3 cellular contexts compared by ENCODE assay signal in genomic region chr6:125927761-125928160, GRCh38.
TF ChIP-seq lines count a peak whose summit lies in the region.

No MANE protein-coding gene starts in this region.

TF ChIP-seq in liver, 16 proteins besides CTCF, POLR2A, EP300 and RAD21:
- TF ChIP-seq ATF3 (IDR thresholded peaks at IDR 0.05) (no peak), NR2F2 (IDR thresholded peaks at IDR 0.05) (peak; percentile 38)

TF ChIP-seq in HepG2, 621 proteins besides CTCF, POLR2A, EP300 and RAD21:
- TF ChIP-seq, protein P1, sequence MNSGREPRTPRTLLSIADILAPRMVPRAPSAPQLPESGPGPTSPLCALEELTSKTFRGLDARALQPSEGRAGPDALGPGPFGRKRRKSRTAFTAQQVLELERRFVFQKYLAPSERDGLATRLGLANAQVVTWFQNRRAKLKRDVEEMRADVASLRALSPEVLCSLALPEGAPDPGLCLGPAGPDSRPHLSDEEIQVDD (CRISPR knock-in tag; IDR thresholded peaks at IDR 0.05; ENCODE audit: borderline replicate concordance), result no peak
- TF ChIP-seq NFE2L2 (IDR thresholded peaks at IDR 0.05; ENCODE audit: low read length) (no peak), POLR2AphosphoS5 (IDR thresholded peaks at IDR 0.05; ENCODE audit: low read depth, low read length) (no peak), ZNF276 (CRISPR knock-in tag; IDR thresholded peaks at IDR 0.05; ENCODE audit: low read depth) (no peak), DNMT1 (CRISPR knock-in tag; IDR thresholded peaks at IDR 0.05) (no peak)

TF ChIP-seq in GM12878, 131 proteins besides CTCF, POLR2A, EP300 and RAD21:
- TF ChIP-seq EZH2 (IDR thresholded peaks at IDR 0.05; ENCODE audit: borderline replicate concordance, control insufficient read depth, low read depth, low read length) (no peak), NFYA (IDR thresholded peaks at IDR 0.05; ENCODE audit: borderline replicate concordance, low read depth, low read length) (no peak), ASH2L (IDR thresholded peaks at IDR 0.05; ENCODE audit: borderline replicate concordance, low read depth) (no peak), EGR1 (IDR thresholded peaks at IDR 0.05; ENCODE audit: borderline replicate concordance in 1 of 2, low read depth in 2 of 2, low read length in 2 of 2) (no peak), CREM (IDR thresholded peaks at IDR 0.05; ENCODE audit: low read depth) (no peak)
